ENCODE assay signal across 8 cellular contexts in the genomic region with DNA sequence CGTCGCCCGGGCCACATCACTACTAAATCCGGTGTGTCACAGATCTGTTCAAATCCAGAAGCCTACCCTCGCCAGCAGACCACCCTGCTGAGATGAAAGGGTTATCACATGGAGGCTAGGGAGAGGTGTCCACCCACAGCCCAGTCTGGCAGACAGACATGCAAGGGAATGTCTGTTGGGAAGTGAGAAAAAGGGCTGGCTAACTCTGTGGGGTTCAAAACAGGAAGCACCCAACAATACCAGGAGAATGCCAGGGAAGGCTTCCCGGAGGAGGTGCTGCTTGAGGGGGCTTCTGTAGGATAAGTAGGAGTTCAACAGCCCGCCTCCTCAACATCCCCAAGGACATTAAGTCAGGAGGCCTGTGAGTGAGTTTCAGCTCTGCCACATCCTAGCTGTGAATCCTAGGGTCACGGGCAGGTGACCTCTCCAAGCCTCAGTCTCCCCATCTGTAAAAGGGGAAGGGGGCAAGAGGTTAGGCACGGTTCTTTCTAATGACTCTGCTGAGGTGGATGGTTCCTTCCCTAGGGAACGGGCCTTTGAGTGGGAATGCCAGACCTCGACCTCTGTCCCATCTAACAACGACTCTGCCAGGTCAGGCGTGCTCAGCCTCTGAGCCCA.
DNase-seq lines count a peak whose midpoint lies in the region; TF ChIP-seq lines count a peak whose summit lies in the region.

No MANE protein-coding gene starts in this region.

- DNase-seq in GM12864 (ENCODE audit: low read depth) (no peak), SK-N-MC (ENCODE audit: low read depth, low spot score) (no peak), fibroblast of pulmonary artery (ENCODE audit: low read depth) (no peak), COLO668 (lab: John Stamatoyannopoulos, UW; ENCODE audit: unreplicated experiment) (no peak), SKM-1 treated with dmso at 0.1 percent for 144 hours (lab: John Stamatoyannopoulos, UW; ENCODE audit: unreplicated experiment) (no peak)
- DNase-seq in stimulated activated CD4-positive, alpha-beta T cell treated with anti-CD3 and anti-CD28 coated beads, Interleukin-15, amount 100 ng/mL, for 24 hours = no peak
- no peak for DNase-seq in stimulated activated CD4-positive, alpha-beta T cell treated with anti-CD3 and anti-CD28 coated beads, Interleukin-4, amount 100 ng/mL, for 1 hour

- TF ChIP-seq CTCF in GM12864 (IDR thresholded peaks at IDR 0.05; ENCODE audit: low read depth, low read length, missing control alignments) = no peak
- TF ChIP-seq CTCF in fibroblast of pulmonary artery (IDR thresholded peaks at IDR 0.05; ENCODE audit: low read length, missing control alignments) = no peak

- no peaks in the 10 kb centered on the region for H3K4me1 ChIP-seq in rectal smooth muscle tissue (ENCODE audit: control insufficient read depth, insufficient read depth, low read length)

- no peaks in the 10 kb centered on the region for H3K36me3 ChIP-seq in SK-N-MC (ENCODE audit: insufficient read depth, low read length)
- no peaks in the 10 kb centered on the region for H3K36me3 ChIP-seq in rectal smooth muscle tissue (ENCODE audit: control insufficient read depth, insufficient read depth, low read length)

- H3K9me3 ChIP-seq in SK-N-MC (ENCODE audit: low read depth, low read length) = no peaks in the 10 kb centered on the region

- H3K9ac ChIP-seq in SK-N-MC (ENCODE audit: insufficient read length) (no peak overlapping the region), rectal smooth muscle tissue (ENCODE audit: low read length) (peak overlapping the region; percentile 0)

- no peak overlapping the region for H3K27ac ChIP-seq in SK-N-MC
- no peak overlapping the region for H3K27ac ChIP-seq in rectal smooth muscle tissue (ENCODE audit: low read depth, low read length)

- H3K27me3 ChIP-seq in rectal smooth muscle tissue (ENCODE audit: control insufficient read depth, insufficient read depth, low read length) = no peaks in the 10 kb centered on the region

- H3K4me3 ChIP-seq in GM12864 (ENCODE audit: low read depth, low read length) (peak overlapping the region; percentile 85), SK-N-MC (peak overlapping the region; percentile 79), fibroblast of pulmonary artery (replicated peaks; ENCODE audit: low read depth, low read length) (peak overlapping the region; percentile 78), rectal smooth muscle tissue (ENCODE audit: low read length) (peak overlapping the region; percentile 70)
